ENCODE assay signal across 10 cellular contexts in genomic region chr13:24365191-24365590, GRCh38. TPM values are rescaled to one million over a fixed set of nuclear protein-coding genes. Genes with fewer than 3 reads are reported as not detected.
"Had no signal": no experiment of that assay in that cellular context is flagged by ENCODE, and none has a peak within 500 bp of the region (broad histone marks: within the 10 kb centered on the region; RNA-seq: fewer than 3 reads in every experiment).

No MANE protein-coding gene starts in this region.

- H3K9ac ChIP-seq: GM23248 had no signal

- H3K36me3 ChIP-seq: HAP-1 had no signal

- H3K4me1 Mint-ChIP-seq: H9 had no signal

- H3K9me3 ChIP-seq: HAP-1 had no signal

- H3K4me3 ChIP-seq: GM23248, GM23338, HAP-1 had no signal

- H3K9me3 Mint-ChIP-seq: GM23338, H9, HFFc6 had no signal

- H3K27ac Mint-ChIP-seq: GM23338, H9, HFFc6 had no signal

- DNase-seq: GM23248, GOT3, H7, H9, HCEC 1CT, HFFc6 had no signal

- H3K4me3 Mint-ChIP-seq: GM23338, H9, HFFc6 had no signal

- H3K27ac ChIP-seq: GM23248 had no signal

- H3K4me1 ChIP-seq: HAP-1 had no signal

RNA-seq across cellular contexts. Expression of gene C1QTNF9, which starts 55.8 kb away (rescaled TPM):
- total RNA-seq: GM23248, GM23338, H1, H4, H9, HFFc6 had no signal
- polyA plus RNA-seq: GM23338, H1 had no signal
